ENCODE assay signal across 26 cellular contexts in the genomic region with DNA sequence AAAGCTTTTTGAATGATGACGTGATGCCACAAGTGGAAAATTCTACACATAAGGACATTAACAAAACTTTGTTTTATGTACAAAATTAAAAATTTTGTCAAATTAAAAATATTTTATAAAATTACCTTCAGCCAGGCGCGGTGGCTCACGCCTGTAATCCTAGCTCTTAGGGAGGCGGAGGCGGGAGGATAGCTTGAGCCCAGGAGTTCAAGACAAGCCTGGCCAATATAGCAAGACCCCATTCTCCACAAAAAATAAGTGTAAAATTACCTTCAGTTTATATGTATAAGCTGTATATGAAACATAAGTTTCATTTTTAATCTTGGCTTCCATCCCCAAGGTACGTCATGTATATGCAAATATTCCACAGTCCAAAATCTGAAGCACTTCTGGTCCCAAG. TPM values are rescaled to one million over a fixed set of nuclear protein-coding genes. Genes with fewer than 3 reads are reported as not detected.
A peak's percentile ranks its signal among the peaks of the same experiment; 100 is the strongest.
DNase-seq lines count a peak whose midpoint lies in the region; ATAC-seq, FAIRE-seq and TF ChIP-seq lines count a peak whose summit lies in the region.
"Had no signal": no experiment of that assay in that cellular context is flagged by ENCODE, and none has a peak within 500 bp of the region (broad histone marks: within the 10 kb centered on the region; RNA-seq: fewer than 3 reads in every experiment).

No MANE protein-coding gene starts in this region.

- H3K9me3 Mint-ChIP-seq in Caco-2 (ENCODE audit: unreplicated experiment): no peaks in the 10 kb centered on the region
- H3K9me3 Mint-ChIP-seq: CD14-positive monocyte; CD4-positive, alpha-beta T cell; CD8-positive, alpha-beta memory T cell had no signal

- H3K14ac ChIP-seq in mesenchymal stem cell (ENCODE audit: low read length in 2 of 2): no peak overlapping the region

- H3K36me3 Mint-ChIP-seq in Caco-2 (ENCODE audit: insufficient read depth, unreplicated experiment): peaks cover 93% of the 10 kb centered on the region

- no peak for TF ChIP-seq CTCF in Caco-2 (IDR thresholded peaks at IDR 0.05; ENCODE audit: insufficient read depth in 1 of 2, low read depth in 1 of 2, low read length in 1 of 2, severe bottlenecking in 1 of 2, unreplicated experiment in 1 of 2)
- TF ChIP-seq CTCF in K562 (IDR thresholded peaks at IDR 0.05 in 2 of 3, conservative IDR thresholded peaks at IDR 0.05 in 1 of 3; ENCODE audit: insufficient read depth in 2 of 3, low read depth in 1 of 3, low read length in 3 of 3): no peak
- TF ChIP-seq CTCF in right atrium auricular region (IDR thresholded peaks at IDR 0.05): no peak
- TF ChIP-seq CTCF in GM10248 (IDR thresholded peaks at IDR 0.05; ENCODE audit: control extremely low read depth, extremely low read depth, low read depth, missing control alignments): no peak

- H3K4me1 Mint-ChIP-seq in Caco-2 (ENCODE audit: low read depth, unreplicated experiment): peaks cover 14% of the 10 kb centered on the region

- TF ChIP-seq EP300 in K562 (IDR thresholded peaks at IDR 0.05; ENCODE audit: low read length): no peak

- H3K4ac ChIP-seq in mesenchymal stem cell (ENCODE audit: low read depth in 1 of 2, low read length in 2 of 2): no peak overlapping the region

- ATAC-seq in K562: no peak
- ATAC-seq: A549, GM12878 had no signal

- no peak overlapping the region for H3K18ac ChIP-seq in mesenchymal stem cell (ENCODE audit: low read depth in 1 of 2, low read length in 2 of 2)

- FAIRE-seq in K562 (lab: Jason Lieb, UNC): no peak
- FAIRE-seq: A549, G401.6, GM12878, GM19239, H1 had no signal

- no peaks in the 10 kb centered on the region for H3K27me3 Mint-ChIP-seq in Caco-2 (ENCODE audit: insufficient read depth, unreplicated experiment)
- H3K27me3 Mint-ChIP-seq: CD4-positive, alpha-beta T cell; CD8-positive, alpha-beta memory T cell had no signal

- H3K27ac ChIP-seq in Karpas-422 (ENCODE audit: low read length) (no peak overlapping the region), K562 (ENCODE audit: extremely low read depth, low read depth, low read length) (no peak overlapping the region), mesenchymal stem cell (ENCODE audit: low read length, poor library complexity, severe bottlenecking) (peak overlapping the region; percentile 95), right atrium auricular region (no peak overlapping the region)
- H3K27ac ChIP-seq: BLaER1 treated with 17β-estradiol and CSF1 and Interleukin-3, amounts not matched to agents 10 nM and 100 nM had no signal

- H3K79me2 ChIP-seq in Karpas-422 (ENCODE audit: low read length) (peaks cover 2% of the 10 kb centered on the region; the same call in 1 of the 2 replicates), K562 (ENCODE audit: control insufficient read depth, insufficient read depth, low read length) (0 out of 3 replicates have a peak, but pooled peaks cover 3% of the 10 kb centered on the region)

- H2AFZ ChIP-seq in Karpas-422 (ENCODE audit: low read length): no peak overlapping the region
- no peak overlapping the region for H2AFZ ChIP-seq in K562 (ENCODE audit: low read depth, low read length)
- H2AFZ ChIP-seq in mesenchymal stem cell (ENCODE audit: low read depth, low read length): no peak overlapping the region
- H2AFZ ChIP-seq: GM23248 had no signal

- H3K4me3 Mint-ChIP-seq in Caco-2 (ENCODE audit: unreplicated experiment): no peak overlapping the region
- H3K4me3 Mint-ChIP-seq: CD14-positive monocyte; CD4-positive, alpha-beta T cell; CD8-positive, alpha-beta memory T cell had no signal

- TF ChIP-seq POLR2A in K562 (conservative IDR thresholded peaks at IDR 0.05): no peak

- peaks cover 29% of the 10 kb centered on the region for H3K4me1 ChIP-seq in Caco-2
- H3K4me1 ChIP-seq in Karpas-422 (ENCODE audit: low read length): peaks cover 14% of the 10 kb centered on the region
- peaks cover 0 to 3% of the 10 kb centered on the region in 2 experiments; a peak in 1 of 5 replicates for H3K4me1 ChIP-seq in K562 (replicated peaks in 1 of 2; ENCODE audit: control insufficient read depth in 2 of 2, insufficient read depth in 2 of 2, low read length in 2 of 2)
- H3K4me1 ChIP-seq in mesenchymal stem cell (ENCODE audit: control insufficient read depth, insufficient read depth, low read depth, low read length): peaks cover 5% of the 10 kb centered on the region
- no peaks in the 10 kb centered on the region for H3K4me1 ChIP-seq in right atrium auricular region
- H3K4me1 ChIP-seq: BE2C had no signal

- H2BK15ac ChIP-seq in mesenchymal stem cell (ENCODE audit: low read depth, poor library complexity, severe bottlenecking): no peak overlapping the region

- H3K23ac ChIP-seq in mesenchymal stem cell (ENCODE audit: low read length in 2 of 2): no peak overlapping the region

- BruUV-seq in Caco-2 (replicated peaks; lab: Mats Ljungman, UMichigan) (no TSS peak), K562 (replicated peaks; lab: Mats Ljungman, UMichigan) (no TSS peak)

- DNase-seq in Caco-2 (no peak), Karpas-422 (peak; percentile 10), K562 (ENCODE audit: extremely low read depth in 1 of 4, low spot score in 3 of 4) (no peak), mesenchymal stem cell (no peak), right atrium auricular region (ENCODE audit: low spot score) (no peak), germinal center (ENCODE audit: low spot score) (no peak), GM10248 (ENCODE audit: extremely low spot score) (no peak)
- DNase-seq: 8988T; ACHN; AML-193; BE2C; Calu3; CD4-positive, alpha-beta T cell; CD8-positive, alpha-beta memory T cell; DMS153; DND-41; GM23248; H7; HCEC 1CT had no signal

- H3K79me1 ChIP-seq in mesenchymal stem cell (replicated peaks; ENCODE audit: low read length, poor library complexity, severe bottlenecking): peaks cover 14% of the 10 kb centered on the region

- POLR2A ChIA-PET in Caco-2 (lab: Charles Lee): interaction anchor here (1.2 kb wide), 1 partner anchor 57 kb away, joined by 5 read pairs; a partner anchor contains a TSS
- POLR2A ChIA-PET in K562 (lab: Yijun Ruan, JAX): interaction anchor here (0.7 to 1.3 kb wide), 2 partner anchors 9 to 13 kb away, joined by 3 to 4 read pairs; no protein-coding TSS in a partner anchor
- POLR2A ChIA-PET in GM10248 (lab: Yijun Ruan, JAX): no interaction called here

- H3K27ac Mint-ChIP-seq in Caco-2 (ENCODE audit: unreplicated experiment): peak overlapping the region; percentile 90
- H3K27ac Mint-ChIP-seq: CD4-positive, alpha-beta T cell; CD8-positive, alpha-beta memory T cell had no signal

- no peaks in the 10 kb centered on the region for H4K20me1 ChIP-seq in Karpas-422 (ENCODE audit: insufficient read depth, low read depth, low read length)
- no peaks in the 10 kb centered on the region for H4K20me1 ChIP-seq in K562 (replicated peaks; ENCODE audit: control insufficient read depth, insufficient read depth, low read length)

- intact Hi-C loops in Caco-2 (cut with micrococcal nuclease; ENCODE audit: unreplicated experiment) (no loop called here), K562 (cut with micrococcal nuclease) (no loop called here)

- no peak overlapping the region for H3K4me3 ChIP-seq in Caco-2 (ENCODE audit: low read depth, low read length)
- H3K4me3 ChIP-seq in Karpas-422 (ENCODE audit: low read length): no peak overlapping the region
- H3K4me3 ChIP-seq in K562: no peak overlapping the region
- H3K4me3 ChIP-seq in mesenchymal stem cell (ENCODE audit: insufficient read depth in 1 of 2, low read depth in 1 of 2, low read length in 2 of 2): no peak overlapping the region
- no peak overlapping the region for H3K4me3 ChIP-seq in right atrium auricular region
- H3K4me3 ChIP-seq: A549; BLaER1 treated with 17β-estradiol and CSF1 and Interleukin-3, amounts not matched to agents 10 nM and 100 nM; GM12878; GM23248 had no signal

- H3K9ac ChIP-seq in Karpas-422 (ENCODE audit: low read length) (no peak overlapping the region), K562 (ENCODE audit: insufficient read depth in 1 of 2, low read depth in 2 of 2, low read length in 2 of 2) (no peak overlapping the region), mesenchymal stem cell (ENCODE audit: low read length) (no peak overlapping the region)
- H3K9ac ChIP-seq: BLaER1 treated with 17β-estradiol and CSF1 and Interleukin-3, amounts not matched to agents 10 nM and 100 nM; GM23248 had no signal

- in situ Hi-C loops in K562 (cut with MboI): no loop called here

- H2BK120ac ChIP-seq in mesenchymal stem cell (ENCODE audit: low read depth, low read length): no peak overlapping the region

- no peak overlapping the region for H2AK5ac ChIP-seq in mesenchymal stem cell (ENCODE audit: low read length, severe bottlenecking)

- H3K4me2 ChIP-seq in Karpas-422 (ENCODE audit: low read depth, low read length, poor library complexity, severe bottlenecking) (no peak overlapping the region), K562 (ENCODE audit: insufficient read depth, low read length) (no peak overlapping the region), mesenchymal stem cell (ENCODE audit: low read length, poor library complexity, severe bottlenecking) (no peak overlapping the region)
- H3K4me2 ChIP-seq: BLaER1 treated with 17β-estradiol and CSF1 and Interleukin-3, amounts not matched to agents 10 nM and 100 nM had no signal

- no peak overlapping the region for H2BK12ac ChIP-seq in mesenchymal stem cell (ENCODE audit: low read length in 2 of 2)

- TF ChIP-seq RAD21 in K562 (CRISPR knock-in tag; conservative IDR thresholded peaks at IDR 0.05 in 1 of 2, IDR thresholded peaks at IDR 0.05 in 1 of 2): no peak

- no peak overlapping the region for H4K8ac ChIP-seq in mesenchymal stem cell (ENCODE audit: low read length)

- H3K9me3 ChIP-seq in Caco-2 (no peaks in the 10 kb centered on the region), Karpas-422 (ENCODE audit: low read length) (no peaks in the 10 kb centered on the region), K562 (replicated peaks; ENCODE audit: control insufficient read depth, insufficient read depth, low read depth, low read length) (no peaks in the 10 kb centered on the region), mesenchymal stem cell (ENCODE audit: control insufficient read depth, low read length) (no peaks in the 10 kb centered on the region), right atrium auricular region (no peaks in the 10 kb centered on the region)
- H3K9me3 ChIP-seq: A549; BE2C; BLaER1 treated with 17β-estradiol and CSF1 and Interleukin-3, amounts not matched to agents 10 nM and 100 nM had no signal

- 97% methylated on average over 7 of the region's 7 CpGs for WGBS in K562 (ENCODE audit: insufficient coverage, low coverage, missing lambda C conversion rate)
- no CpG with 5 or more reads among the region's 7 CpGs for whole genome bisulfite sequencing in mesenchymal stem cell

- no peak overlapping the region for H2BK5ac ChIP-seq in mesenchymal stem cell (ENCODE audit: low read depth, low read length, poor library complexity, severe bottlenecking)

- H3K27me3 ChIP-seq in Caco-2 (replicated peaks; ENCODE audit: control insufficient read depth, insufficient read depth, low read length): no peaks in the 10 kb centered on the region
- H3K27me3 ChIP-seq in Karpas-422 (ENCODE audit: low read length): no peaks in the 10 kb centered on the region
- no peaks in the 10 kb centered on the region for H3K27me3 ChIP-seq in K562 (ENCODE audit: control insufficient read depth in 2 of 2, insufficient read depth in 2 of 2, low read length in 2 of 2)
- H3K27me3 ChIP-seq in mesenchymal stem cell (ENCODE audit: control insufficient read depth in 1 of 2, insufficient read depth in 1 of 2, low read length in 2 of 2): no peaks in the 10 kb centered on the region
- no peaks in the 10 kb centered on the region for H3K27me3 ChIP-seq in right atrium auricular region
- H3K27me3 ChIP-seq: BE2C; BLaER1 treated with 17β-estradiol and CSF1 and Interleukin-3, amounts not matched to agents 10 nM and 100 nM had no signal

- CTCF ChIA-PET in Caco-2 (lab: Charles Lee) (interaction anchor here (0.6 to 1.2 kb wide), 2 partner anchors 50 to 182 kb away, joined by 4 read pairs; a partner anchor contains a TSS), K562 (lab: Yijun Ruan, JAX; ENCODE audit: low intra/inter-chr PET ratio) (no interaction called here), GM10248 (lab: Yijun Ruan, JAX) (interaction anchor here (1.9 kb wide), 1 partner anchor 9 kb away, joined by 5 read pairs; no protein-coding TSS in a partner anchor)

- H3K9me2 ChIP-seq in Karpas-422 (replicated peaks; ENCODE audit: insufficient read depth, low read length): no peaks in the 10 kb centered on the region

- H3K36me3 ChIP-seq in Caco-2 (ENCODE audit: control insufficient read depth, insufficient read depth, low read length) (peaks cover 3% of the 10 kb centered on the region; the same call in 1 of the 2 replicates), Karpas-422 (ENCODE audit: insufficient read depth, low read length) (peaks cover 41% of the 10 kb centered on the region), K562 (ENCODE audit: control insufficient read depth, insufficient read depth, low read length) (peaks cover 67% of the 10 kb centered on the region; the same call in 2 of the 3 replicates), mesenchymal stem cell (ENCODE audit: control insufficient read depth in 1 of 2, insufficient read depth in 2 of 2, low read depth in 1 of 2, low read length in 2 of 2) (peaks cover 17 to 77% of the 10 kb centered on the region in 2 experiments), right atrium auricular region (peaks cover 20% of the 10 kb centered on the region)

- H4K91ac ChIP-seq in mesenchymal stem cell (ENCODE audit: low read length): no peak overlapping the region

- no peaks in the 10 kb centered on the region for H3K9me1 ChIP-seq in K562 (ENCODE audit: control insufficient read depth, insufficient read depth, low read length)

RNA-seq across cellular contexts. Expression of a gene that starts 40.9 kb away (rescaled TPM):
- total RNA-seq in Caco-2 (2022) (82.4 and 90.5 TPM in 2 replicates), K562 (2014; rRNA removed) (44.0 and 55.9 TPM in 2 replicates), K562 (2014; rRNA removed; fragmentation: Illumina TruSeq; extraction: Trizol) (68.8 and 75.3 TPM in 2 replicates), K562 (2015; rRNA removed; fragmentation: Illumina TruSeq; extraction: Trizol) (64.8 and 65.3 TPM in 2 replicates), K562 (2021) (41.2 and 41.7 TPM in 2 replicates), right atrium auricular region (10 to 100 TPM in 1 of 2 donors, 1 to 10 TPM in 1; 9.2 to 11.3 TPM)
- 42.1 and 47.1 TPM in 2 replicates for total RNA-seq in Karpas-422 (2014; rRNA removed; shearing (Covaris generic); ENCODE audit: low replicate concordance)
- 174 and 234 TPM in 2 replicates for total RNA-seq in K562 (2011; cell fraction: chromatin; rRNA removed; ENCODE audit: low replicate concordance)
- total RNA-seq in K562 (2011; cell fraction: nucleolus; rRNA removed): 274 and 307 TPM in 2 replicates
- 170 and 191 TPM in 2 replicates for total RNA-seq in K562 (2011; cell fraction: nucleoplasm; rRNA removed)
- polyA plus RNA-seq in K562 (2011; rRNA removed) (55.5 and 68.3 TPM in 2 replicates), K562 (2014; fragmentation: Illumina TruSeq; extraction: Trizol) (61.1 and 63.6 TPM in 2 replicates), K562 (2014; fragmentation: Nextera tagmentation; extraction: Ambion mirVana) (100 to 1,000 TPM; 143 TPM), K562 (2014; rRNA removed) (58.3 and 70.8 TPM in 2 replicates)
- 16.5 and 37.0 TPM in 2 replicates for polyA plus RNA-seq in K562 (2011; cell fraction: cytosol; rRNA removed)
- polyA plus RNA-seq in K562 (2011; cell fraction: nucleus; rRNA removed): 76.0 and 84.4 TPM in 2 replicates
- 40.3 and 77.9 TPM in 2 replicates for polyA plus RNA-seq in K562 (2012)
- polyA minus RNA-seq in K562 (2011; rRNA and poly(A)+ RNA removed): 53.8 and 54.2 TPM in 2 replicates
- 36.6 and 57.6 TPM in 2 replicates for polyA minus RNA-seq in K562 (2011; cell fraction: cytosol; rRNA and poly(A)+ RNA removed)
- 106 and 133 TPM in 2 replicates for polyA minus RNA-seq in K562 (2011; cell fraction: nucleus; rRNA and poly(A)+ RNA removed)
- 63.6 TPM for polyA plus RNA-seq in mesenchymal stem cell (2013, experiment 1 of 2)
- polyA plus RNA-seq in mesenchymal stem cell (2013, experiment 2 of 2): 57.1 TPM

RNA-seq across cellular contexts. Expression of a gene that starts 57.0 kb away (rescaled TPM):
- total RNA-seq in Caco-2 (2022): 20.8 and 22.4 TPM in 2 replicates
- 7.8 and 8.9 TPM in 2 replicates for total RNA-seq in Karpas-422 (2014; rRNA removed; shearing (Covaris generic); ENCODE audit: low replicate concordance)
- total RNA-seq in K562 (2011; cell fraction: chromatin; rRNA removed; ENCODE audit: low replicate concordance): 15.2 and 32.9 TPM in 2 replicates
- total RNA-seq in K562 (2011; cell fraction: nucleolus; rRNA removed): 7.9 and 8.3 TPM in 2 replicates
- 13.6 and 23.6 TPM in 2 replicates for total RNA-seq in K562 (2011; cell fraction: nucleoplasm; rRNA removed)
- total RNA-seq in K562 (2014; rRNA removed): 3.1 and 4.7 TPM in 2 replicates
- 11.8 and 13.8 TPM in 2 replicates for total RNA-seq in K562 (2014; rRNA removed; fragmentation: Illumina TruSeq; extraction: Trizol)
- total RNA-seq in K562 (2015; rRNA removed; fragmentation: Illumina TruSeq; extraction: Trizol): 8.6 and 9.8 TPM in 2 replicates
- total RNA-seq in K562 (2021): 7.0 and 7.8 TPM in 2 replicates
- 7.0 and 9.2 TPM in 2 replicates for polyA plus RNA-seq in K562 (2011; rRNA removed)
- polyA plus RNA-seq in K562 (2011; cell fraction: cytosol; rRNA removed): 1.6 and 2.6 TPM in 2 replicates
- polyA plus RNA-seq in K562 (2011; cell fraction: nucleus; rRNA removed): 4.3 and 6.1 TPM in 2 replicates
- polyA plus RNA-seq in K562 (2012): 6.6 and 8.3 TPM in 2 replicates
- polyA plus RNA-seq in K562 (2014; fragmentation: Illumina TruSeq; extraction: Trizol): 7.8 and 9.3 TPM in 2 replicates
- 1 to 10 TPM; 6.6 to 6.9 TPM for polyA plus RNA-seq in K562 (2014; fragmentation: Nextera tagmentation; extraction: Ambion mirVana)
- polyA plus RNA-seq in K562 (2014; rRNA removed): 5.9 and 6.3 TPM in 2 replicates
- polyA minus RNA-seq in K562 (2011; rRNA and poly(A)+ RNA removed): 13.6 and 16.0 TPM in 2 replicates
- 4.2 and 6.6 TPM in 2 replicates for polyA minus RNA-seq in K562 (2011; cell fraction: cytosol; rRNA and poly(A)+ RNA removed)
- polyA minus RNA-seq in K562 (2011; cell fraction: nucleus; rRNA and poly(A)+ RNA removed): 3.1 and 6.0 TPM in 2 replicates
- polyA plus RNA-seq in mesenchymal stem cell (2013, experiment 1 of 2): 0.48 TPM
- polyA plus RNA-seq in mesenchymal stem cell (2013, experiment 2 of 2): 0.59 TPM
- 1 to 10 TPM; 2.7 to 2.8 TPM for total RNA-seq in right atrium auricular region
- total RNA-seq: H1, H7 had no signal
